In the genomic region with DNA sequence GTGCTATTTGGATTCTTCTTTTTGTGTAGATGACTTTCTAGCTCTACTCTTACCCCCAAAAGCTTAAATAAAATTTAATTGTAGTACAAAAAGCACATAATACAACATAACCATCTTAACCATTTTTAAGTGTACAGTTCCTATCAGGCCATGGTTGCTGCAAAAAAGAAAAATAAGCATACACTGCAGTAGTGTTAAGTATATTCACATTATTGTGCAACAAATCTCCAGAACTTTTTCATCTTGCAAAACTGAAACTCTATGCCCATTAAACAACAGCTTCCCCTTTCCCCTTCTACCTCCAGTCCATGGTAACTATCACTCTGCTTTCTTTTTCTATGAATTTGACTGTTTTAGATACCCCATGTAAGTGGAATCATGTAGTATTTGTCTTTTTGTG, we compare ENCODE assay signal across 17 cellular contexts. TPM values are rescaled to one million over a fixed set of nuclear protein-coding genes. Genes with fewer than 3 reads are reported as not detected.
DNase-seq lines count a peak whose midpoint lies in the region; ATAC-seq and TF ChIP-seq lines count a peak whose summit lies in the region.
"Had no signal": no experiment of that assay in that cellular context is flagged by ENCODE, and none has a peak within 500 bp of the region (broad histone marks: within the 10 kb centered on the region; RNA-seq: fewer than 3 reads in every experiment).

No MANE protein-coding gene starts in this region.

- no peak for TF ChIP-seq CTCF in GM23338 (conservative IDR thresholded peaks at IDR 0.05; ENCODE audit: low read depth in 2 of 2)
- TF ChIP-seq CTCF in choroid plexus epithelial cell (conservative IDR thresholded peaks at IDR 0.05; ENCODE audit: low read depth, low read length): no peak
- TF ChIP-seq CTCF in natural killer cell (IDR thresholded peaks at IDR 0.05): no peak

- H3K9me2 ChIP-seq in GM23338 (ENCODE audit: insufficient read depth): no peaks in the 10 kb centered on the region

- no peaks in the 10 kb centered on the region for H3K27me3 ChIP-seq in GM23338 (ENCODE audit: insufficient read depth)
- H3K27me3 ChIP-seq: testis had no signal

- peaks cover 17% of the 10 kb centered on the region for H3K36me3 Mint-ChIP-seq in GM23338 (ENCODE audit: low read depth)
- H3K36me3 Mint-ChIP-seq in natural killer cell: no peaks in the 10 kb centered on the region

- H2AFZ ChIP-seq in GM23338: no peak overlapping the region

- H3K27ac Mint-ChIP-seq in GM23338 (no peak overlapping the region), natural killer cell (peak overlapping the region; percentile 59 to 94)
- H3K27ac Mint-ChIP-seq: activated T-helper 17 cell treated with anti-CD3 and anti-CD28 coated beads, Interleukin-2, amount 50 U/mL, for 72 hours had no signal

- intact Hi-C loops in natural killer cell (cut with micrococcal nuclease): no loop called here

- peaks cover 73% of the 10 kb centered on the region for H3K4me1 ChIP-seq in GM23338 (ENCODE audit: insufficient read depth)
- H3K4me1 ChIP-seq: testis had no signal

- 0 out of 2 replicates have a peak, but pooled peaks cover 4% of the 10 kb centered on the region for H3F3A ChIP-seq in GM23338 (replicated peaks; ENCODE audit: low read depth)

- H3K27ac ChIP-seq in GM23338 (ENCODE audit: low read depth): peak overlapping the region; percentile 28; the same call in 1 of the 2 replicates
- H3K27ac ChIP-seq: testis had no signal

- peaks cover 99% of the 10 kb centered on the region for H3K79me2 ChIP-seq in GM23338 (replicated peaks; ENCODE audit: insufficient read depth)

- no peak for ATAC-seq in GM23338
- no peak for ATAC-seq in natural killer cell
- ATAC-seq: activated T-helper 17 cell treated with anti-CD3 and anti-CD28 coated beads, Interleukin-2, amount 50 U/mL, for 72 hours; sciatic nerve had no signal

- H3K27me3 Mint-ChIP-seq in GM23338 (ENCODE audit: insufficient read depth, low read depth, poor library complexity): peaks cover 2% of the 10 kb centered on the region
- H3K27me3 Mint-ChIP-seq in natural killer cell (ENCODE audit: low read depth in 2 of 2): no peaks in the 10 kb centered on the region
- H3K27me3 Mint-ChIP-seq: activated T-helper 17 cell treated with anti-CD3 and anti-CD28 coated beads, Interleukin-2, amount 50 U/mL, for 72 hours had no signal

- peaks cover 65% of the 10 kb centered on the region for H4K20me1 ChIP-seq in GM23338 (replicated peaks; ENCODE audit: insufficient read depth)

- no peak overlapping the region for H3K4me2 ChIP-seq in GM23338

- H3K36me3 ChIP-seq in GM23338 (ENCODE audit: insufficient read depth): no peaks in the 10 kb centered on the region

- H3K4me1 Mint-ChIP-seq in GM23338 (peaks cover 51% of the 10 kb centered on the region), natural killer cell (peaks cover 78 to 88% of the 10 kb centered on the region in 2 donors)

- no peak overlapping the region for H3K4me3 ChIP-seq in GM23338
- no peak overlapping the region for H3K4me3 ChIP-seq in choroid plexus epithelial cell (ENCODE audit: low read depth, low read length)
- H3K4me3 ChIP-seq: testis had no signal

- H3K9me3 Mint-ChIP-seq in GM23338 (no peaks in the 10 kb centered on the region), natural killer cell (no peaks in the 10 kb centered on the region)
- H3K9me3 Mint-ChIP-seq: activated T-helper 17 cell treated with anti-CD3 and anti-CD28 coated beads, Interleukin-2, amount 50 U/mL, for 72 hours had no signal

- DNase-seq in GM23338 (ENCODE audit: low spot score) (no peak), NOMO-1 treated with DMSO at 0.1 percent for 48 hours (lab: John Stamatoyannopoulos, UW; ENCODE audit: unreplicated experiment) (peak; percentile 94), choroid plexus epithelial cell (ENCODE audit: low read depth) (peak; percentile 28), natural killer cell (no peak), NCI-H2227 treated with DMSO at 0.1 percent for 48 hours (lab: John Stamatoyannopoulos, UW) (no peak), NCI-H1092 (lab: John Stamatoyannopoulos, UW) (no peak)
- no peak for DNase-seq in effector CD4-positive, alpha-beta T cell
- DNase-seq: aorta; C1 segment of cervical spinal cord; head of caudate nucleus; NCI-H1092 treated with DMSO at 0.1 percent for 48 hours; NK-92 treated with Interleukin-12 subunit alpha and Interleukin-12 subunit beta, amount 100 ng/mL, for 24 hours; occipital lobe; stimulated activated CD4-positive, alpha-beta T cell treated with anti-CD3 and anti-CD28 coated beads, Interleukin-2, amount 100 ng/mL, for 24 hours; testis had no signal

- H3K4me3 Mint-ChIP-seq in GM23338 (no peak overlapping the region), natural killer cell (peak overlapping the region; percentile 7)
- H3K4me3 Mint-ChIP-seq: activated T-helper 17 cell treated with anti-CD3 and anti-CD28 coated beads, Interleukin-2, amount 50 U/mL, for 72 hours had no signal

TF ChIP-seq in GM23338, 12 proteins besides CTCF, POLR2A, EP300 and RAD21 (continues in another document):
- no peak for TF ChIP-seq ZNF114 (CRISPR knock-in tag; IDR thresholded peaks at IDR 0.05)
- no peak for TF ChIP-seq CREB1 (CRISPR knock-in tag; IDR thresholded peaks at IDR 0.05; ENCODE audit: low read depth)
- no peak for TF ChIP-seq EZH2phosphoT487 (IDR thresholded peaks at IDR 0.05; ENCODE audit: unreplicated experiment)
- TF ChIP-seq, protein P1, sequence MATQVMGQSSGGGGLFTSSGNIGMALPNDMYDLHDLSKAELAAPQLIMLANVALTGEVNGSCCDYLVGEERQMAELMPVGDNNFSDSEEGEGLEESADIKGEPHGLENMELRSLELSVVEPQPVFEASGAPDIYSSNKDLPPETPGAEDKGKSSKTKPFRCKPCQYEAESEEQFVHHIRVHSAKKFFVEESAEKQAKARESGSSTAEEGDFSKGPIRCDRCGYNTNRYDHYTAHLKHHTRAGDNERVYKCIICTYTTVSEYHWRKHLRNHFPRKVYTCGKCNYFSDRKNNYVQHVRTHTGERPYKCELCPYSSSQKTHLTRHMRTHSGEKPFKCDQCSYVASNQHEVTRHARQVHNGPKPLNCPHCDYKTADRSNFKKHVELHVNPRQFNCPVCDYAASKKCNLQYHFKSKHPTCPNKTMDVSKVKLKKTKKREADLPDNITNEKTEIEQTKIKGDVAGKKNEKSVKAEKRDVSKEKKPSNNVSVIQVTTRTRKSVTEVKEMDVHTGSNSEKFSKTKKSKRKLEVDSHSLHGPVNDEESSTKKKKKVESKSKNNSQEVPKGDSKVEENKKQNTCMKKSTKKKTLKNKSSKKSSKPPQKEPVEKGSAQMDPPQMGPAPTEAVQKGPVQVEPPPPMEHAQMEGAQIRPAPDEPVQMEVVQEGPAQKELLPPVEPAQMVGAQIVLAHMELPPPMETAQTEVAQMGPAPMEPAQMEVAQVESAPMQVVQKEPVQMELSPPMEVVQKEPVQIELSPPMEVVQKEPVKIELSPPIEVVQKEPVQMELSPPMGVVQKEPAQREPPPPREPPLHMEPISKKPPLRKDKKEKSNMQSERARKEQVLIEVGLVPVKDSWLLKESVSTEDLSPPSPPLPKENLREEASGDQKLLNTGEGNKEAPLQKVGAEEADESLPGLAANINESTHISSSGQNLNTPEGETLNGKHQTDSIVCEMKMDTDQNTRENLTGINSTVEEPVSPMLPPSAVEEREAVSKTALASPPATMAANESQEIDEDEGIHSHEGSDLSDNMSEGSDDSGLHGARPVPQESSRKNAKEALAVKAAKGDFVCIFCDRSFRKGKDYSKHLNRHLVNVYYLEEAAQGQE (IDR thresholded peaks at IDR 0.05; ENCODE audit: unreplicated experiment): no peak
- no peak for TF ChIP-seq EZH2 (IDR thresholded peaks at IDR 0.05; ENCODE audit: low read depth, unreplicated experiment)
- TF ChIP-seq NANOG (IDR thresholded peaks at IDR 0.05; ENCODE audit: borderline replicate concordance): no peak
- no peak for TF ChIP-seq JUNB (IDR thresholded peaks at IDR 0.05; ENCODE audit: unreplicated experiment)
- TF ChIP-seq STAT1 (IDR thresholded peaks at IDR 0.05; ENCODE audit: unreplicated experiment): no peak
- TF ChIP-seq, protein P2, sequence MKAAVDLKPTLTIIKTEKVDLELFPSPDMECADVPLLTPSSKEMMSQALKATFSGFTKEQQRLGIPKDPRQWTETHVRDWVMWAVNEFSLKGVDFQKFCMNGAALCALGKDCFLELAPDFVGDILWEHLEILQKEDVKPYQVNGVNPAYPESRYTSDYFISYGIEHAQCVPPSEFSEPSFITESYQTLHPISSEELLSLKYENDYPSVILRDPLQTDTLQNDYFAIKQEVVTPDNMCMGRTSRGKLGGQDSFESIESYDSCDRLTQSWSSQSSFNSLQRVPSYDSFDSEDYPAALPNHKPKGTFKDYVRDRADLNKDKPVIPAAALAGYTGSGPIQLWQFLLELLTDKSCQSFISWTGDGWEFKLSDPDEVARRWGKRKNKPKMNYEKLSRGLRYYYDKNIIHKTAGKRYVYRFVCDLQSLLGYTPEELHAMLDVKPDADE (IDR thresholded peaks at IDR 0.05): no peak
- no peak for TF ChIP-seq ZNF331 (CRISPR knock-in tag; IDR thresholded peaks at IDR 0.05; ENCODE audit: low read depth)
- TF ChIP-seq POLR2AphosphoS5 (IDR thresholded peaks at IDR 0.05; ENCODE audit: low read depth): no peak

RNA-seq across cellular contexts. Expression of gene PPM1B, which starts 18.1 kb away (rescaled TPM):
- 134 and 137 TPM in 2 replicates for total RNA-seq in GM23338 (2014; rRNA removed; shearing (Covaris generic))
- 93.1 and 112 TPM in 2 replicates for polyA plus RNA-seq in GM23338 (2016; fragmentation: Nextera tagmentation; extraction: Ambion mirVana)
- 100 to 1,000 TPM in 1 of 3 donors, 10 to 100 TPM in 2; 79.9 to 102 (median 98.8) TPM for total RNA-seq in natural killer cell

Comparison
In these comparisons a context has a peak if more than half of its experiments do, and no peak if none do; other contexts are left out.
1. DNase-seq: peak in NOMO-1 treated with DMSO at 0.1 percent for 48 hours (single experiment) and choroid plexus epithelial cell (single experiment); none in GM23338 (single experiment), natural killer cell (single experiment), NCI-H2227 treated with DMSO at 0.1 percent for 48 hours (single experiment), NCI-H1092 (single experiment) and effector CD4-positive, alpha-beta T cell (single experiment).